31 cellular contexts compared by ENCODE assay signal in the genomic region with DNA sequence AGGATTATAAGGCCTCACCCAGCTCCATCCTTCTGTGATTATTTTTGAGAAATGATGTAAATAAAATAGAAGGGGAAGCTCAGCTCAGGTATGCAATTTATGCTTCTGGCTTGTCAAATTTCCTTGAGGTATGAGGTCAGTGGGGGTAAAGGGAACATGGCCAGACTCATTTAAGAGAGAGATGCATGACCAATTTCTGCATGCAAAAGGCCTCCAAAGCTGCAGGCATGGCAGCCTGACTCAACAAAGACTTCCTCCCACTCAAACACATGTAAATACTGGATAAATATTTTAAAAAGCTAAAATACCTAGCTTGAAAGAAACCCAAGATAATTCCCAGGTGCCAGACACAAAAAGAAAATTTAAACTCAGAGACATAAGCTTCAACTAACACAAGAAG.
"Had no signal": no experiment of that assay in that cellular context is flagged by ENCODE, and none has a peak within 500 bp of the region (broad histone marks: within the 10 kb centered on the region; RNA-seq: fewer than 3 reads in every experiment).

No MANE protein-coding gene starts in this region.

- H3K9ac ChIP-seq: neural progenitor cell, parathyroid adenoma had no signal

- H3K27ac ChIP-seq: adrenal gland, ascending aorta, brain microvascular endothelial cell, epithelial cell of prostate, neural progenitor cell, parathyroid adenoma, psoas muscle, right atrium auricular region, stomach, suprapubic skin, tibial artery had no signal

- H3K4me1 ChIP-seq: adrenal gland, ascending aorta, neural progenitor cell, parathyroid adenoma, psoas muscle, right atrium auricular region, suprapubic skin, tibial artery had no signal

- H3K36me3 Mint-ChIP-seq: activated naive CD8-positive, alpha-beta T cell treated with anti-CD3 and anti-CD28 coated beads for 36 hours; natural killer cell; neural progenitor cell; stimulated activated naive B cell treated with anti-CD40 and anti-IgM and Interleukin-4, amounts not matched to agents 10 μg/mL and 1 μg/mL and 100 μg/mL, for 72 hours had no signal

- H2AFZ ChIP-seq: neural progenitor cell, parathyroid adenoma had no signal

- DNase-seq: activated CD4-positive, alpha-beta T cell treated with anti-CD3 and anti-CD28 coated beads for 4 hours; activated CD4-positive, alpha-beta T cell treated with anti-CD3 and anti-CD28 coated beads, Interleukin-2, amount 50 U/mL, for 4 hours; activated CD4-positive, CD25-positive, alpha-beta regulatory T cell; activated naive CD4-positive, alpha-beta T cell treated with anti-CD3 and anti-CD28 coated beads for 36 hours; activated naive CD8-positive, alpha-beta T cell treated with anti-CD3 and anti-CD28 coated beads for 36 hours; activated T-cell treated with anti-CD3 and anti-CD28 coated beads for 4 hours; activated T-cell treated with anti-CD3 and anti-CD28 coated beads, Interleukin-2, amount 50 U/mL, for 72 hours; adrenal gland; brain microvascular endothelial cell; central memory CD4-positive, alpha-beta T cell; glutamatergic neuron; left cardiac atrium; left ventricle myocardium superior; natural killer cell; occipital lobe; psoas muscle; stimulated activated CD4-positive, alpha-beta T cell treated with anti-CD3 and anti-CD28 coated beads, Interleukin-15, amount 100 ng/mL, for 24 hours; stimulated activated CD4-positive, alpha-beta T cell treated with anti-CD3 and anti-CD28 coated beads, Interleukin-2, amount 100 ng/mL, for 24 hours; stimulated activated naive B cell treated with anti-CD40 and anti-IgM and Interleukin-4, amounts not matched to agents 10 μg/mL and 1 μg/mL and 100 μg/mL, for 72 hours; stomach; T-helper 1 cell; tibial artery had no signal

- H3K27ac Mint-ChIP-seq: activated naive CD4-positive, alpha-beta T cell treated with anti-CD3 and anti-CD28 coated beads for 36 hours; activated naive CD8-positive, alpha-beta T cell treated with anti-CD3 and anti-CD28 coated beads for 36 hours; activated T-cell treated with anti-CD3 and anti-CD28 coated beads, Interleukin-2, amount 50 U/mL, for 72 hours; natural killer cell; neural progenitor cell; stimulated activated naive B cell treated with anti-CD40 and anti-IgM and Interleukin-4, amounts not matched to agents 10 μg/mL and 1 μg/mL and 100 μg/mL, for 72 hours; T-helper 2 cell treated with Interferon-gamma antibody and Interleukin-4, amounts not matched to agents 5 μg/mL and 100 μg/mL, for 36 hours had no signal

- H3K4me3 Mint-ChIP-seq: activated naive CD4-positive, alpha-beta T cell treated with anti-CD3 and anti-CD28 coated beads for 36 hours; activated naive CD8-positive, alpha-beta T cell treated with anti-CD3 and anti-CD28 coated beads for 36 hours; activated T-cell treated with anti-CD3 and anti-CD28 coated beads, Interleukin-2, amount 50 U/mL, for 72 hours; natural killer cell; neural progenitor cell; stimulated activated naive B cell treated with anti-CD40 and anti-IgM and Interleukin-4, amounts not matched to agents 10 μg/mL and 1 μg/mL and 100 μg/mL, for 72 hours; T-helper 2 cell treated with Interferon-gamma antibody and Interleukin-4, amounts not matched to agents 5 μg/mL and 100 μg/mL, for 36 hours had no signal

- H3K4me3 ChIP-seq: adrenal gland, ascending aorta, neural progenitor cell, psoas muscle, right atrium auricular region, stomach, suprapubic skin, tibial artery had no signal

- H3K4me2 ChIP-seq: neural progenitor cell had no signal

- FAIRE-seq: frontal cortex, islet of Langerhans had no signal

- H3K4me1 Mint-ChIP-seq: activated naive CD8-positive, alpha-beta T cell treated with anti-CD3 and anti-CD28 coated beads for 36 hours; natural killer cell had no signal

- H3K36me3 ChIP-seq: adrenal gland, ascending aorta, brain microvascular endothelial cell, neural progenitor cell, right atrium auricular region, stomach, suprapubic skin, tibial artery had no signal

- H3K27me3 ChIP-seq: ascending aorta, brain microvascular endothelial cell, neural progenitor cell, right atrium auricular region, stomach, suprapubic skin had no signal

- H3K9me3 Mint-ChIP-seq: activated naive CD8-positive, alpha-beta T cell treated with anti-CD3 and anti-CD28 coated beads for 36 hours; activated T-cell treated with anti-CD3 and anti-CD28 coated beads, Interleukin-2, amount 50 U/mL, for 72 hours; natural killer cell; stimulated activated naive B cell treated with anti-CD40 and anti-IgM and Interleukin-4, amounts not matched to agents 10 μg/mL and 1 μg/mL and 100 μg/mL, for 72 hours; T-helper 2 cell treated with Interferon-gamma antibody and Interleukin-4, amounts not matched to agents 5 μg/mL and 100 μg/mL, for 36 hours had no signal

- H3K79me2 ChIP-seq: parathyroid adenoma had no signal

- ATAC-seq: activated T-cell treated with anti-CD3 and anti-CD28 coated beads, Interleukin-2, amount 50 U/mL, for 72 hours; left cardiac atrium; left ventricle myocardium superior; natural killer cell; psoas muscle; stimulated activated naive B cell treated with anti-CD40 and anti-IgM and Interleukin-4, amounts not matched to agents 10 μg/mL and 1 μg/mL and 100 μg/mL, for 72 hours had no signal

- H3K9me3 ChIP-seq: adrenal gland, ascending aorta, right atrium auricular region, stomach, suprapubic skin, tibial artery had no signal
